16 cellular contexts compared by ENCODE assay signal in the genomic region with DNA sequence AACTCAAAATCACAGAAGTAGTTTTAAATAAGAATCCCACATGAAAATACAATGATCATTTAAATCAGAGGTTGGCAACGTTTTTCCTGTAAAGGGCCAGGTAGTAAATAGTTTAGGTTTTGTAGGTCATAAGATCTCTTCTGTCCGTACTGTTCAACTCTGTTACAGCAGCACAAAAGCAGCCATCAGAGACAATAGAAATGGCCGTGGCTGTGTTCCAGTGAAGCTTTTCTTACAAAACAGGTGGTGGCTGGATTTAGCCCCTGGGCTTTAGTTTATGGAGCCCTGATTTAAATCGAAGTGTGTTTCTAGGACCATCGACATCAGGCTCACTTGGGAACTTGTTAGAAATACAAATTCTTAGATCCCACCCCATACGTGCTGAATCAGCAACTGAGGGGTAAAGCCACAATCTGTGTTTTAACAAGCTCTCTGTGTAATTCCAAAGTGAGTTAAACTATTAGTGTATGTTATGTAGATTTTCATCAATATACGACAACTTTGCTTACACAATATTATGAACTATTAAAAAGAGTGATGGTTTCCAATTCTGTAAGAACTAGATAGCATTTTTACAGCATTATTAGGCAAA.
"Had no signal": no experiment of that assay in that cellular context is flagged by ENCODE, and none has a peak within 500 bp of the region (broad histone marks: within the 10 kb centered on the region; RNA-seq: fewer than 3 reads in every experiment).

No MANE protein-coding gene starts in this region.

- H3K4me1 ChIP-seq: body of pancreas, gastrocnemius medialis, left lung, upper lobe of right lung had no signal

- H3K4me3 ChIP-seq: body of pancreas, gastrocnemius medialis, left lung, mucosa of descending colon, upper lobe of right lung had no signal

- H3K27ac ChIP-seq: body of pancreas, gastrocnemius medialis, left lung, upper lobe of right lung had no signal

- H3K27me3 ChIP-seq: body of pancreas, gastrocnemius medialis, left lung had no signal

- H3K9me3 ChIP-seq: gastrocnemius medialis, left lung, mucosa of descending colon, upper lobe of right lung had no signal

- DNase-seq: activated CD4-positive, alpha-beta T cell treated with anti-CD3 and anti-CD28 coated beads, Interleukin-2, amount 50 U/mL, for 4 hours; activated naive CD4-positive, alpha-beta T cell treated with anti-CD3 and anti-CD28 coated beads, Interleukin-2, amount 50 U/mL, for 16 hours; activated T-cell treated with anti-CD3 and anti-CD28 coated beads, Interleukin-2, amount 50 U/mL, for 1 hour; body of pancreas; central memory CD4-positive, alpha-beta T cell; cortex of kidney; effector memory CD4-positive, alpha-beta T cell; gastrocnemius medialis; islet precursor cell; left lung; mucosa of descending colon; stimulated activated CD4-positive, alpha-beta T cell treated with anti-CD3 and anti-CD28 coated beads, Interleukin-4, amount 100 ng/mL, for 1 hour; stimulated activated CD8-positive, alpha-beta memory T cell treated with anti-CD3 and anti-CD28 coated beads, Interleukin-4, amount 100 ng/mL, for 48 hours; upper lobe of right lung had no signal

- H3K36me3 ChIP-seq: gastrocnemius medialis, left lung, upper lobe of right lung had no signal

- ATAC-seq: activated CD4-positive, CD25-positive, alpha-beta regulatory T cell treated with anti-CD3 and anti-CD28 coated beads, Interleukin-2, amount 50 U/mL, for 24 hours; body of pancreas; gastrocnemius medialis; left lung; mucosa of descending colon; natural killer cell treated with Interleukin-12 subunit alpha and Interleukin-12 subunit beta and Interleukin-15 and Interleukin-18, amount 100 ng/mL, for 72 hours; upper lobe of right lung had no signal
